ENCODE assay signal across 19 cellular contexts in the genomic region with DNA sequence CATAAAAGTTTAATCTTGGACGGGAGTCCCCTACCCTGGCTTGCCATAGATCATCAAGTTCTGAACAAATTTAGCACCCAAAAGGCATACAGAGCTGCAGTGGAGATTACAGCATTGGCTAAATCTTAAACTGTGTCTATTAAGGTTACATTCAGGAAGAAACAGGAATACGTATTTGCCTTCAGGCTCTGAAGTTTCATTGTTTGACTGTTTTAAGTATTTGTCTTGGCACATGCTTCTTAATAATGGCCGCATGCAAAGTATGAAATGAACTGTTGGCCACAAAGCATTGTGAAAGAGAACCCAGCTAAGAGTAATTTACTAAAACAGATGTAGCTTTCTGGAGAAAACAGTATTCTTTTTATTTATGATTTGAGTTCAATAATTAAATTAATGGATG.
DNase-seq lines count a peak whose midpoint lies in the region; ATAC-seq, FAIRE-seq and TF ChIP-seq lines count a peak whose summit lies in the region.
"Had no signal": no experiment of that assay in that cellular context is flagged by ENCODE, and none has a peak within 500 bp of the region (broad histone marks: within the 10 kb centered on the region; RNA-seq: fewer than 3 reads in every experiment).

No MANE protein-coding gene starts in this region.

- in situ Hi-C loops in GM13976 (cut with MboI; ENCODE audit: low sequenced_read_pairs, unreplicated experiment): no loop called here

- peak overlapping the region; percentile 3 to 68 for H3K27ac ChIP-seq in breast epithelium
- H3K27ac ChIP-seq in lower lobe of right lung: peak overlapping the region; percentile 64
- H3K27ac ChIP-seq: cardiac muscle cell, HL-60, tibial nerve had no signal

- intact Hi-C loops in breast epithelium (cut with DNase I; ENCODE audit: low total_unique reads) (no loop called here), lower lobe of right lung (cut with DNase I) (no loop called here)

- DNase-seq in Daoy (ENCODE audit: low read depth) (peak; percentile 16), NCI-H2029 treated with DMSO at 0.1 percent for 48 hours (lab: John Stamatoyannopoulos, UW) (peak; percentile 42), breast epithelium (ENCODE audit: low spot score in 2 of 2) (no peak), lower lobe of right lung (no peak), urothelium cell line (ENCODE audit: low spot score) (no peak), GM13976 (ENCODE audit: low spot score) (no peak)
- DNase-seq: BE2C; effector memory CD4-positive, alpha-beta T cell; NCI-H187; right cardiac atrium; stimulated activated CD4-positive, alpha-beta T cell treated with anti-CD3 and anti-CD28 coated beads, Interleukin-4, amount 100 ng/mL, for 4 hours; T-helper 17 cell had no signal

- H3K36me3 ChIP-seq in breast epithelium (no peaks in the 10 kb centered on the region), lower lobe of right lung (no peaks in the 10 kb centered on the region)
- H3K36me3 ChIP-seq: BE2C, cardiac muscle cell, tibial nerve had no signal

- H3K9me3 ChIP-seq in breast epithelium: no peaks in the 10 kb centered on the region
- H3K9me3 ChIP-seq in lower lobe of right lung: no peaks in the 10 kb centered on the region
- H3K9me3 ChIP-seq: BE2C, tibial nerve had no signal

- H3K4me1 ChIP-seq in breast epithelium (peaks cover 0 to 7% of the 10 kb centered on the region in 2 donors), lower lobe of right lung (peaks cover 16% of the 10 kb centered on the region)

- TF ChIP-seq CTCF in breast epithelium (IDR thresholded peaks at IDR 0.05): no peak
- TF ChIP-seq CTCF in lower lobe of right lung (IDR thresholded peaks at IDR 0.05): no peak
- no peak for TF ChIP-seq CTCF in GM13976 (IDR thresholded peaks at IDR 0.05; ENCODE audit: borderline replicate concordance, control extremely low read depth, extremely low read depth, insufficient read depth, missing control alignments)

- TF ChIP-seq POLR2A in breast epithelium (IDR thresholded peaks at IDR 0.05): no peak

- no peak overlapping the region for H3K4me3 ChIP-seq in breast epithelium
- no peak overlapping the region for H3K4me3 ChIP-seq in lower lobe of right lung
- H3K4me3 ChIP-seq: cardiac muscle cell, tibial nerve had no signal

- FAIRE-seq in urothelium cell line (lab: Jason Lieb, UNC): no peak

- no peaks in the 10 kb centered on the region for H3K27me3 ChIP-seq in breast epithelium
- no peaks in the 10 kb centered on the region for H3K27me3 ChIP-seq in lower lobe of right lung (ENCODE audit: low read depth)
- H3K27me3 ChIP-seq: BE2C, cardiac muscle cell, tibial nerve had no signal

- ATAC-seq in lower lobe of right lung (peak; percentile 53 to 82), HG03571 (IDR thresholded peaks at IDR 0.05; ENCODE audit: unreplicated experiment) (no peak), GM21360 (IDR thresholded peaks at IDR 0.05; ENCODE audit: unreplicated experiment) (no peak)
- ATAC-seq: activated CD4-positive, CD25-positive, alpha-beta regulatory T cell treated with anti-CD3 and anti-CD28 coated beads, Interleukin-2, amount 50 U/mL, for 24 hours; HCT116; right cardiac atrium; T-helper 17 cell had no signal

Comparison
In these comparisons a context has a peak if more than half of its experiments do, and no peak if none do; other contexts are left out.
1. DNase-seq: peak in Daoy (single experiment) and NCI-H2029 treated with DMSO at 0.1 percent for 48 hours (single experiment); none in breast epithelium (0 of 2), lower lobe of right lung (single experiment), urothelium cell line (single experiment) and GM13976 (single experiment).
2. ATAC-seq: peak in lower lobe of right lung (2 of 2); none in HG03571 (single experiment) and GM21360 (single experiment).